ENCODE assay signal across 1 cellular context in the genomic region with DNA sequence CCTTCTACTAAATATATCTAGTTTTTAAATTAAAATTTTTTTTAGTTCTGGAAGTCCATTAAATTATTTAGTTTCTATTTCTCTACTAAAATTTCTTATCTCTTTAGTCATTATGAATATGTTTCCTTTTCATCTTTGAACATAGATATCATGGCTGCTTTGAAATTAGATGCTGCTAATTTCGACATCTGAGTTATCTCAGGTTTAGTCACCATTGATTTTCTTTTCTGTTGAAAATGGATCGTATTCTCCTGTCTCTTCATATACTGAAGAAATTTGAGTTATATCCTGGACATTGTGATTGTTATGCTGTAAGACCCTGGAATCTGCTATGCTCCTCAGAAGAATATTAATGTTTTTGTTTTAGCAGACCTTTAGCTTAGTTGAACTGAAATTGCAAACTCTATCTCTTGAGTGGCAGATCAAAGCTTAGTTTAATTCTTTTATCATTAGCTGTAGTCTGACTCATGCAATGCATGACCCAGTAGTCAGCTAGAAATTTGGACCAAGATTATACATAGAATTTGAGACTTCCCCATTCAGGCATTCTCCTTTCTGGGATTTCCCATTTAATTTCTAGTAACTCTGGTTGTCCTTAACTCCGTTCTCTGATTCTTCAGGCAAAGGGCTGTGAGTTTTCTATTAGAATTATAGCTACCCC.
TF ChIP-seq lines count a peak whose summit lies in the region.

No MANE protein-coding gene starts in this region.

TF ChIP-seq in GM23338, 12 proteins besides CTCF, POLR2A, EP300 and RAD21 (continued from another document):
- TF ChIP-seq NANOG (IDR thresholded peaks at IDR 0.05; ENCODE audit: borderline replicate concordance), result no peak
- TF ChIP-seq, protein P1, sequence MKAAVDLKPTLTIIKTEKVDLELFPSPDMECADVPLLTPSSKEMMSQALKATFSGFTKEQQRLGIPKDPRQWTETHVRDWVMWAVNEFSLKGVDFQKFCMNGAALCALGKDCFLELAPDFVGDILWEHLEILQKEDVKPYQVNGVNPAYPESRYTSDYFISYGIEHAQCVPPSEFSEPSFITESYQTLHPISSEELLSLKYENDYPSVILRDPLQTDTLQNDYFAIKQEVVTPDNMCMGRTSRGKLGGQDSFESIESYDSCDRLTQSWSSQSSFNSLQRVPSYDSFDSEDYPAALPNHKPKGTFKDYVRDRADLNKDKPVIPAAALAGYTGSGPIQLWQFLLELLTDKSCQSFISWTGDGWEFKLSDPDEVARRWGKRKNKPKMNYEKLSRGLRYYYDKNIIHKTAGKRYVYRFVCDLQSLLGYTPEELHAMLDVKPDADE (IDR thresholded peaks at IDR 0.05), result no peak
- no peak for TF ChIP-seq STAT1 (IDR thresholded peaks at IDR 0.05; ENCODE audit: unreplicated experiment)
- no peak for TF ChIP-seq POLR2AphosphoS5 (IDR thresholded peaks at IDR 0.05; ENCODE audit: low read depth)
- TF ChIP-seq, protein P2, sequence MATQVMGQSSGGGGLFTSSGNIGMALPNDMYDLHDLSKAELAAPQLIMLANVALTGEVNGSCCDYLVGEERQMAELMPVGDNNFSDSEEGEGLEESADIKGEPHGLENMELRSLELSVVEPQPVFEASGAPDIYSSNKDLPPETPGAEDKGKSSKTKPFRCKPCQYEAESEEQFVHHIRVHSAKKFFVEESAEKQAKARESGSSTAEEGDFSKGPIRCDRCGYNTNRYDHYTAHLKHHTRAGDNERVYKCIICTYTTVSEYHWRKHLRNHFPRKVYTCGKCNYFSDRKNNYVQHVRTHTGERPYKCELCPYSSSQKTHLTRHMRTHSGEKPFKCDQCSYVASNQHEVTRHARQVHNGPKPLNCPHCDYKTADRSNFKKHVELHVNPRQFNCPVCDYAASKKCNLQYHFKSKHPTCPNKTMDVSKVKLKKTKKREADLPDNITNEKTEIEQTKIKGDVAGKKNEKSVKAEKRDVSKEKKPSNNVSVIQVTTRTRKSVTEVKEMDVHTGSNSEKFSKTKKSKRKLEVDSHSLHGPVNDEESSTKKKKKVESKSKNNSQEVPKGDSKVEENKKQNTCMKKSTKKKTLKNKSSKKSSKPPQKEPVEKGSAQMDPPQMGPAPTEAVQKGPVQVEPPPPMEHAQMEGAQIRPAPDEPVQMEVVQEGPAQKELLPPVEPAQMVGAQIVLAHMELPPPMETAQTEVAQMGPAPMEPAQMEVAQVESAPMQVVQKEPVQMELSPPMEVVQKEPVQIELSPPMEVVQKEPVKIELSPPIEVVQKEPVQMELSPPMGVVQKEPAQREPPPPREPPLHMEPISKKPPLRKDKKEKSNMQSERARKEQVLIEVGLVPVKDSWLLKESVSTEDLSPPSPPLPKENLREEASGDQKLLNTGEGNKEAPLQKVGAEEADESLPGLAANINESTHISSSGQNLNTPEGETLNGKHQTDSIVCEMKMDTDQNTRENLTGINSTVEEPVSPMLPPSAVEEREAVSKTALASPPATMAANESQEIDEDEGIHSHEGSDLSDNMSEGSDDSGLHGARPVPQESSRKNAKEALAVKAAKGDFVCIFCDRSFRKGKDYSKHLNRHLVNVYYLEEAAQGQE (IDR thresholded peaks at IDR 0.05; ENCODE audit: unreplicated experiment), result no peak
- TF ChIP-seq JUNB (IDR thresholded peaks at IDR 0.05; ENCODE audit: unreplicated experiment), result no peak
- no peak for TF ChIP-seq EZH2 (IDR thresholded peaks at IDR 0.05; ENCODE audit: low read depth, unreplicated experiment)
